1 cellular context compared by ENCODE assay signal in genomic region chr3:194640829-194641228, GRCh38.
A peak's percentile ranks its signal among the peaks of the same experiment; 100 is the strongest.
TF ChIP-seq lines count a peak whose summit lies in the region.

No MANE protein-coding gene starts in this region.

TF ChIP-seq in HepG2, 621 proteins besides CTCF, POLR2A, EP300 and RAD21:
- TF ChIP-seq HNF4A (CRISPR knock-in tag; IDR thresholded peaks at IDR 0.05) (peak; percentile 37; the same call in 1 of the 2 replicates), TEAD3 (CRISPR knock-in tag; optimal IDR thresholded peaks at IDR 0.05; ENCODE audit: borderline replicate concordance) (no peak), REPIN1 (CRISPR knock-in tag; IDR thresholded peaks at IDR 0.05; ENCODE audit: borderline replicate concordance, low read depth) (no peak), GLMP (CRISPR knock-in tag; IDR thresholded peaks at IDR 0.05; ENCODE audit: borderline replicate concordance) (no peak), HOXA5 (CRISPR knock-in tag; IDR thresholded peaks at IDR 0.05) (no peak), ZSCAN30 (CRISPR knock-in tag; IDR thresholded peaks at IDR 0.05) (no peak), CAMTA2 (CRISPR knock-in tag; IDR thresholded peaks at IDR 0.05; ENCODE audit: borderline replicate concordance) (no peak), ZBTB33 (CRISPR knock-in tag; IDR thresholded peaks at IDR 0.05) (peak; percentile 59), HNF4G (IDR thresholded peaks at IDR 0.05; ENCODE audit: borderline replicate concordance, low read depth, low read length) (0 out of 2 replicates have a peak, but pooled peaks have one; percentile 28), HNF4G (CRISPR knock-in tag; IDR thresholded peaks at IDR 0.05; ENCODE audit: borderline replicate concordance, low read depth) (no peak), ATF1 (CRISPR knock-in tag; IDR thresholded peaks at IDR 0.05) (no peak), SCMH1 (CRISPR knock-in tag; IDR thresholded peaks at IDR 0.05; ENCODE audit: borderline replicate concordance) (no peak), ZIK1 (CRISPR knock-in tag; IDR thresholded peaks at IDR 0.05; ENCODE audit: borderline replicate concordance, low read depth) (no peak)
